Comparison of ENCODE assay signal across 8 cellular contexts in the genomic region with DNA sequence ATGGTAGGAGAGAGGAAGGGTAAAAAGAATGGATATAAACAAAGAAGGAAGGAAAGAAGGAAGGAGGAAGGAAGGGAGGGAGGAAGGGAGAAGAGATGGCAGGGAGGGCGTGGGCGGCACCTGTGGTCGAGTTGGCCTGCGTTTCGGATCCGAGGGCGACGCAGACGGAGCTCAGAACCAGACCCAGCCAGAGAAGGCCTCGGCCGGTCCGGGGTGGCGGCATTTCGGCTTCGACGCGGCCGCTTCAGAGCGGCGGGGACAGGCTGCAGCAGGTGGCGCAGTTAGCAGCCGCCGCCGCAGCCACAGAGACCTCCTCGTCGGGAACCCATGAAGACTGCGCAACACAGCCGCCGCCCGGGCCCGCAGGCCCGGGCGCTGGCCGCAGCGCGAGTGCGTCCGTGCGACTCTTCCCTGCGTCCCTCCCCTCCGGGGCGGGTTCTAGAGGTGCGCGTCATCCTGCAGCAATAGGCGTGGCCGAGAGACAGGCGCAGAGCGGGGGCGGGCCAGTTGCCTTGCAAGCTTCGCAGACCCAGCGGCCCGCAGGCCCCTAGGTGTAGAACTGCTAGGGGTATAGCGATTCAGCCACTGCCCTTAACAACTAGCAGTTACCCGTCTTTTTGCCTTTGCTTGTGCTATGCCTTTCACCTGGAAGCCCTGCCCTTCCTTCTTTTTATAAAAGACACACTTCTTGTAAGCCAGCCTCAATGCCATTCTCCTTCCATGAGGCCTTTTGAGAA. TPM values are rescaled to one million over a fixed set of nuclear protein-coding genes. Genes with fewer than 3 reads are reported as not detected.
A peak's percentile ranks its signal among the peaks of the same experiment; 100 is the strongest.
DNase-seq lines count a peak whose midpoint lies in the region; ATAC-seq and TF ChIP-seq lines count a peak whose summit lies in the region.

A gene with protein sequence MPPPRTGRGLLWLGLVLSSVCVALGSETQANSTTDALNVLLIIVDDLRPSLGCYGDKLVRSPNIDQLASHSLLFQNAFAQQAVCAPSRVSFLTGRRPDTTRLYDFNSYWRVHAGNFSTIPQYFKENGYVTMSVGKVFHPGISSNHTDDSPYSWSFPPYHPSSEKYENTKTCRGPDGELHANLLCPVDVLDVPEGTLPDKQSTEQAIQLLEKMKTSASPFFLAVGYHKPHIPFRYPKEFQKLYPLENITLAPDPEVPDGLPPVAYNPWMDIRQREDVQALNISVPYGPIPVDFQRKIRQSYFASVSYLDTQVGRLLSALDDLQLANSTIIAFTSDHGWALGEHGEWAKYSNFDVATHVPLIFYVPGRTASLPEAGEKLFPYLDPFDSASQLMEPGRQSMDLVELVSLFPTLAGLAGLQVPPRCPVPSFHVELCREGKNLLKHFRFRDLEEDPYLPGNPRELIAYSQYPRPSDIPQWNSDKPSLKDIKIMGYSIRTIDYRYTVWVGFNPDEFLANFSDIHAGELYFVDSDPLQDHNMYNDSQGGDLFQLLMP (minus strand): TSS at position 392 of the 737 bp plus-strand sequence. CDS start 169 bp downstream, at position 223.

- TF ChIP-seq POLR2A in upper lobe of left lung (IDR thresholded peaks at IDR 0.05), result peak; percentile 60 to 96 (median 86)

- intact Hi-C loops in heart right ventricle (cut with DNase I) (no loop called here), posterior vena cava (cut with DNase I) (loop anchor here in 1 of 2 donors (10.0 kb wide), 1 partner anchor 130 kb away; a partner anchor contains a TSS)

- H3K4me3 ChIP-seq in heart right ventricle, result peak within 1 kb of the TSS; percentile 50 to 83 (median 69)
- H3K4me3 ChIP-seq in upper lobe of left lung, result peak within 1 kb of the TSS; percentile 34 to 73 (median 65)

- peak within 1 kb of the TSS; percentile 77 to 95 (median 90) for H3K27ac ChIP-seq in heart right ventricle
- H3K27ac ChIP-seq in upper lobe of left lung, result peak within 1 kb of the TSS; percentile 87 to 93 (median 90)

- in situ Hi-C loops in GM13976 (cut with MboI; ENCODE audit: low sequenced_read_pairs, unreplicated experiment), result loop anchor here (25.0 kb wide), 1 partner anchor 132 kb away; a partner anchor contains a TSS

- ATAC-seq in HG02840 (IDR thresholded peaks at IDR 0.05; ENCODE audit: low FRiP score, unreplicated experiment), result peak; percentile 71
- ATAC-seq in heart right ventricle, result peak; percentile 95 to 97 (median 96)
- ATAC-seq in upper lobe of left lung (ENCODE audit: low FRiP score in 2 of 2), result peak; percentile 91 to 96

- H3K9me3 ChIP-seq in heart right ventricle, result no peaks in the 10 kb centered on the region
- no peaks in the 10 kb centered on the region for H3K9me3 ChIP-seq in upper lobe of left lung

- DNase-seq in GM13976 (ENCODE audit: low spot score) (peak; percentile 87), NCI-H146 treated with DMSO at 0.1 percent for 48 hours (lab: John Stamatoyannopoulos, UW; ENCODE audit: unreplicated experiment) (peak; percentile 77), T-helper 1 cell (peak; percentile 75 to 86 (median 82)), amniotic epithelial cell (ENCODE audit: low read depth) (peak; percentile 77), heart right ventricle (peak; percentile 88 to 91), posterior vena cava (ENCODE audit: low spot score) (peak; percentile 97), upper lobe of left lung (peak; percentile 92 to 94)

- no peak for TF ChIP-seq CTCF in GM13976 (IDR thresholded peaks at IDR 0.05; ENCODE audit: borderline replicate concordance, control extremely low read depth, extremely low read depth, insufficient read depth, missing control alignments)
- TF ChIP-seq CTCF in heart right ventricle (IDR thresholded peaks at IDR 0.05), result peak in 2 of 9 donors; percentile 25 to 26
- TF ChIP-seq CTCF in upper lobe of left lung (IDR thresholded peaks at IDR 0.05), result peak in 1 of 6 experiments; percentile 7

- peaks cover 0 to 28% (median 9%) of the 10 kb centered on the region in 9 donors for H3K36me3 ChIP-seq in heart right ventricle
- H3K36me3 ChIP-seq in upper lobe of left lung, result peaks cover 0 to 19% (median 0%) of the 10 kb centered on the region in 4 donors

- H3K27me3 ChIP-seq in heart right ventricle, result peaks cover 0 to 14% (median 0%) of the 10 kb centered on the region in 7 donors
- H3K27me3 ChIP-seq in upper lobe of left lung, result no peaks in the 10 kb centered on the region

- 1% methylated on average over 32 to 54 of the region's 54 CpGs for WGBS in heart right ventricle, 2 donors
- 1 to 44% methylated on average over 15 to 44 of the region's 54 CpGs for WGBS in upper lobe of left lung, 2 donors

- H3K4me1 ChIP-seq in heart right ventricle, result peaks cover 0 to 30% (median 5%) of the 10 kb centered on the region in 9 donors
- peaks cover 0 to 7% (median 4%) of the 10 kb centered on the region in 4 donors for H3K4me1 ChIP-seq in upper lobe of left lung

- TF ChIP-seq EP300 in upper lobe of left lung (IDR thresholded peaks at IDR 0.05), result no peak

RNA-seq across cellular contexts. Expression of the gene that starts here (rescaled TPM):
- total RNA-seq in heart right ventricle, result 10 to 100 TPM; 65.3 to 89.5 (median 73.5) TPM
- polyA plus RNA-seq in heart right ventricle, result 10 to 100 TPM; 24.0 to 30.5 TPM
- 100 to 1,000 TPM in 1 of 2 donors, 10 to 100 TPM in 1; 88.2 to 102 TPM for total RNA-seq in posterior vena cava
- 100 to 1,000 TPM in 3 of 6 donors, 10 to 100 TPM in 3; 77.5 to 130 (median 97.5) TPM for total RNA-seq in upper lobe of left lung

Comparison
In these comparisons a context has a peak if more than half of its experiments do, and no peak if none do; other contexts are left out.
1. Peak in every context shown above with its lines: DNase-seq, ATAC-seq, H3K4me3 ChIP-seq and H3K27ac ChIP-seq.